Comparison of ENCODE assay signal across 15 cellular contexts in genomic region chr16:5062790-5063765, GRCh38. TPM values are rescaled to one million over a fixed set of nuclear protein-coding genes. Genes with fewer than 3 reads are reported as not detected.
DNase-seq lines count a peak whose midpoint lies in the region; ATAC-seq and TF ChIP-seq lines count a peak whose summit lies in the region.
"Had no signal": no experiment of that assay in that cellular context is flagged by ENCODE, and none has a peak within 500 bp of the region (broad histone marks: within the 10 kb centered on the region; RNA-seq: fewer than 3 reads in every experiment).

No MANE protein-coding gene starts in this region.

- H3K9me2 ChIP-seq in hepatocyte (replicated peaks; ENCODE audit: insufficient read depth), result no peaks in the 10 kb centered on the region

- TF ChIP-seq CTCF in IMR-90 (conservative IDR thresholded peaks at IDR 0.05; ENCODE audit: low read depth, low read length) (no peak), epithelial cell of esophagus (IDR thresholded peaks at IDR 0.05; ENCODE audit: insufficient read depth, low read depth, low read length, missing control alignments) (peak; percentile 10), hepatocyte (IDR thresholded peaks at IDR 0.05; ENCODE audit: poor library complexity) (no peak), omental fat pad (IDR thresholded peaks at IDR 0.05) (no peak), mammary epithelial cell (conservative IDR thresholded peaks at IDR 0.05 in 1 of 2, IDR thresholded peaks at IDR 0.05 in 1 of 2; ENCODE audit: extremely low read depth in 1 of 2, insufficient read depth in 1 of 2, low read depth in 1 of 2, low read length in 2 of 2) (no peak)

- H3K27ac ChIP-seq in IMR-90 (ENCODE audit: insufficient read depth, low read length) (no peak overlapping the region), hepatocyte (no peak overlapping the region), mammary epithelial cell (ENCODE audit: insufficient read depth, low read depth, low read length) (no peak overlapping the region)
- H3K27ac ChIP-seq: C4-2B, RWPE1 had no signal

- ATAC-seq in IMR-90 (ENCODE audit: low read depth), result no peak
- ATAC-seq in omental fat pad (ENCODE audit: low FRiP score), result no peak

- H4K5ac ChIP-seq in IMR-90 (ENCODE audit: low read depth, low read length), result no peak overlapping the region

- H2BK20ac ChIP-seq in IMR-90 (ENCODE audit: low read depth, low read length), result no peak overlapping the region

- H4K20me1 ChIP-seq in IMR-90 (ENCODE audit: insufficient read depth, low read length) (no peaks in the 10 kb centered on the region), hepatocyte (ENCODE audit: insufficient read depth, poor library complexity, severe bottlenecking) (no peaks in the 10 kb centered on the region), mammary epithelial cell (ENCODE audit: insufficient read depth, low read length) (no peaks in the 10 kb centered on the region)

- intact Hi-C loops in IMR-90 (cut with micrococcal nuclease) (no loop called here), mammary epithelial cell (cut with micrococcal nuclease) (no loop called here)

- CTCF ChIA-PET in IMR-90 (lab: Yijun Ruan, JAX) (no interaction called here), mammary epithelial cell (lab: Charles Lee; ENCODE audit: low non-redundant PET) (no interaction called here)

- H3K36me3 ChIP-seq in IMR-90 (ENCODE audit: control insufficient read depth, insufficient read depth, low read length), result no peaks in the 10 kb centered on the region
- no peaks in the 10 kb centered on the region for H3K36me3 ChIP-seq in hepatocyte (replicated peaks; ENCODE audit: insufficient read depth, low read depth)
- no peaks in the 10 kb centered on the region for H3K36me3 ChIP-seq in mammary epithelial cell (ENCODE audit: insufficient read depth, low read length)

- no peak overlapping the region for H2BK120ac ChIP-seq in IMR-90 (ENCODE audit: low read depth, low read length)

- no peak overlapping the region for H3K4me3 ChIP-seq in IMR-90 (ENCODE audit: insufficient read depth, low read depth, low read length)
- H3K4me3 ChIP-seq in epithelial cell of esophagus (ENCODE audit: low read length), result no peak overlapping the region
- H3K4me3 ChIP-seq in hepatocyte, result no peak overlapping the region
- no peak overlapping the region for H3K4me3 ChIP-seq in mammary epithelial cell (replicated peaks in 1 of 3; ENCODE audit: insufficient read depth in 1 of 3, low read depth in 2 of 3, low read length in 3 of 3)
- H3K4me3 ChIP-seq: lung had no signal

- in situ Hi-C loops in IMR-90 (cut with MboI; ENCODE audit: low sequenced_read_pairs), result no loop called here
- in situ Hi-C loops in mammary epithelial cell (cut with MboI; ENCODE audit: low sequenced_read_pairs in 2 of 2), result no loop called here

- H3K4me2 ChIP-seq in IMR-90 (ENCODE audit: low read depth, low read length), result no peak overlapping the region
- H3K4me2 ChIP-seq in hepatocyte, result no peak overlapping the region
- no peak overlapping the region for H3K4me2 ChIP-seq in mammary epithelial cell (ENCODE audit: insufficient read depth, low read depth, low read length)

- no TSS peak for BruUV-seq in IMR-90 (replicated peaks; lab: Mats Ljungman, UMichigan)
- no TSS peak for BruUV-seq in mammary epithelial cell (replicated peaks; lab: Mats Ljungman, UMichigan)

- dilution Hi-C loops in IMR-90 (cut with HindIII; ENCODE audit: low sequenced_read_pairs, unreplicated experiment) (no loop called here), mammary epithelial cell (cut with HindIII; ENCODE audit: low sequenced_read_pairs) (no loop called here)

- no peak overlapping the region for H2AK9ac ChIP-seq in IMR-90 (replicated peaks; ENCODE audit: low read depth, low read length, poor library complexity)

- H3K79me1 ChIP-seq in IMR-90 (ENCODE audit: low read depth in 1 of 2, low read length in 2 of 2), result no peaks in the 10 kb centered on the region

- no peak for TF ChIP-seq RAD21 in IMR-90 (IDR thresholded peaks at IDR 0.05; ENCODE audit: low read length)

- TF ChIP-seq POLR2A in IMR-90 (IDR thresholded peaks at IDR 0.05; ENCODE audit: low read depth, low read length), result no peak

- H2BK5ac ChIP-seq in IMR-90 (ENCODE audit: low read depth, low read length, poor library complexity, severe bottlenecking), result no peak overlapping the region

- H3K9ac ChIP-seq in IMR-90 (ENCODE audit: low read depth, low read length), result no peak overlapping the region
- H3K9ac ChIP-seq in mammary epithelial cell (ENCODE audit: insufficient read depth, low read length), result no peak overlapping the region

- DNase-seq in DMS153 (lab: John Stamatoyannopoulos, UW) (peak; percentile 5), IMR-90 (no peak), epithelial cell of esophagus (ENCODE audit: low read depth) (no peak), hepatocyte (ENCODE audit: low spot score) (no peak), omental fat pad (ENCODE audit: low spot score) (no peak), mammary epithelial cell (no peak)
- DNase-seq: activated CD4-positive, alpha-beta T cell treated with anti-CD3 and anti-CD28 coated beads, Interleukin-2, amount 10 ng/mL, durations not matched to agents 7 days and 5 days; activated effector memory CD4-positive, alpha-beta T cell treated with Interleukin-2 at 50 U/mL for 16 hours; NCI-H1092 treated with DMSO at 0.1 percent for 48 hours; NCI-H226 had no signal

- 50% methylated on average over 5 of the region's 19 CpGs; no CpG with 5 or more reads in 1 of the 2 experiments for WGBS in IMR-90 (ENCODE audit: extremely low coverage in 2 of 2, insufficient read length in 1 of 2), 2 experiments
- WGBS in hepatocyte (ENCODE audit: low lambda C conversion rate, missing lambda C conversion rate), result 74% methylated on average over 19 of the region's 19 CpGs
- WGBS in mammary epithelial cell (ENCODE audit: low coverage, missing lambda C conversion rate), result 62% methylated on average over 14 of the region's 19 CpGs

- H2BK15ac ChIP-seq in IMR-90 (ENCODE audit: low read depth, low read length), result no peak overlapping the region

- H3K79me2 ChIP-seq in hepatocyte, result no peaks in the 10 kb centered on the region
- H3K79me2 ChIP-seq in mammary epithelial cell (ENCODE audit: insufficient read depth, low read length), result no peaks in the 10 kb centered on the region

- H2AFZ ChIP-seq in IMR-90 (replicated peaks; ENCODE audit: low read length, poor library complexity) (peak overlapping the region; percentile 17), hepatocyte (no peak overlapping the region), mammary epithelial cell (ENCODE audit: low read depth, low read length) (no peak overlapping the region)

- no peak overlapping the region for H3K18ac ChIP-seq in IMR-90 (ENCODE audit: low read depth, low read length)

- no peak overlapping the region for H3K23ac ChIP-seq in IMR-90 (ENCODE audit: low read depth, low read length)

- H4K8ac ChIP-seq in IMR-90 (ENCODE audit: low read depth in 2 of 2, low read length in 2 of 2), result no peak overlapping the region

- H3K56ac ChIP-seq in IMR-90 (ENCODE audit: extremely low read depth, insufficient read depth, low read length), result no peak overlapping the region

- H3K4ac ChIP-seq in IMR-90 (ENCODE audit: low read depth, low read length), result no peak overlapping the region

- H4K91ac ChIP-seq in IMR-90 (ENCODE audit: insufficient read depth, low read depth, low read length), result no peak overlapping the region

- peaks cover 3% of the 10 kb centered on the region; the same call in 1 of the 2 replicates for H3K9me1 ChIP-seq in IMR-90 (ENCODE audit: insufficient read depth, low read length)

- H3K4me1 ChIP-seq in IMR-90 (ENCODE audit: control insufficient read depth, insufficient read depth, low read length) (peaks cover 6% of the 10 kb centered on the region; the same call in 1 of the 2 replicates), hepatocyte (ENCODE audit: insufficient read depth) (peaks cover 4% of the 10 kb centered on the region), mammary epithelial cell (ENCODE audit: insufficient read depth, low read length) (no peaks in the 10 kb centered on the region)

- H3K9me3 ChIP-seq in IMR-90 (ENCODE audit: control insufficient read depth, insufficient read depth, low read length), result no peaks in the 10 kb centered on the region
- no peaks in the 10 kb centered on the region for H3K9me3 ChIP-seq in hepatocyte (ENCODE audit: low read depth)
- no peaks in the 10 kb centered on the region for H3K9me3 ChIP-seq in mammary epithelial cell (replicated peaks; ENCODE audit: insufficient read depth, low read length)

- peaks cover 21% of the 10 kb centered on the region for H3K27me3 ChIP-seq in IMR-90 (ENCODE audit: control insufficient read depth, insufficient read depth, low read length)
- H3K27me3 ChIP-seq in hepatocyte, result no peaks in the 10 kb centered on the region
- no peaks in the 10 kb centered on the region for H3K27me3 ChIP-seq in mammary epithelial cell (ENCODE audit: insufficient read depth, low read length)

- no peak overlapping the region for H2AK5ac ChIP-seq in IMR-90 (ENCODE audit: low read depth, low read length)

- no peak overlapping the region for H3K14ac ChIP-seq in IMR-90 (replicated peaks; ENCODE audit: low read depth, low read length)

- POLR2A ChIA-PET in IMR-90 (lab: Charles Lee; ENCODE audit: unreplicated experiment), result no interaction called here

RNA-seq across cellular contexts. Expression of gene C16orf89, which starts 2.7 kb away (rescaled TPM):
- 0.18 TPM in 1 of 2 replicates, not detected in the other for total RNA-seq in IMR-90 (2012; rRNA removed)
- 0.17 and 0.30 TPM in 2 replicates for polyA plus RNA-seq in IMR-90 (2012; rRNA removed)
- polyA plus RNA-seq in IMR-90 (2012; cell fraction: cytosol; rRNA removed), result 0.30 and 0.36 TPM in 2 replicates
- 0.10 and 0.28 TPM in 2 replicates for polyA plus RNA-seq in IMR-90 (2012; cell fraction: nucleus; rRNA removed; ENCODE audit: low replicate concordance)
- 1.1 and 4.5 TPM in 2 replicates for total RNA-seq in hepatocyte
- polyA plus RNA-seq in hepatocyte, result 2.0 and 3.8 TPM in 2 replicates
- 10 to 100 TPM in 1 of 4 donors, 1 to 10 TPM in 3; 3.8 to 16.6 (median 7.1) TPM for total RNA-seq in omental fat pad
- total RNA-seq in mammary epithelial cell, result not detected
- not detected for polyA plus RNA-seq in mammary epithelial cell
- polyA minus RNA-seq in mammary epithelial cell, result not detected
- total RNA-seq: activated CD4-positive, alpha-beta T cell treated with anti-CD3 and anti-CD28 coated beads, Interleukin-2, amount 10 ng/mL, durations not matched to agents 7 days and 5 days; astrocyte; dermis microvascular lymphatic vessel endothelial cell had no signal

RNA-seq across cellular contexts. Expression of gene ALG1, which starts 8.6 kb away (rescaled TPM):
- total RNA-seq in IMR-90 (2012; rRNA removed) (34.7 and 41.0 TPM in 2 replicates), hepatocyte (37.9 and 63.6 TPM in 2 replicates), omental fat pad (10 to 100 TPM; 16.9 to 19.5 (median 18.0) TPM), mammary epithelial cell (10 to 100 TPM; 24.3 to 29.5 TPM)
- polyA plus RNA-seq in IMR-90 (2012; rRNA removed) (30.4 and 30.9 TPM in 2 replicates), hepatocyte (45.5 and 51.9 TPM in 2 replicates), mammary epithelial cell (29.5 TPM)
- 40.0 and 51.7 TPM in 2 replicates for polyA plus RNA-seq in IMR-90 (2012; cell fraction: cytosol; rRNA removed)
- polyA plus RNA-seq in IMR-90 (2012; cell fraction: nucleus; rRNA removed; ENCODE audit: low replicate concordance), result 17.7 and 27.7 TPM in 2 replicates
- polyA minus RNA-seq in mammary epithelial cell, result 70.1 TPM

RNA-seq across cellular contexts. Expression of gene NAGPA, which starts 29.3 kb away (rescaled TPM):
- total RNA-seq in IMR-90 (2012; rRNA removed), result 5.3 and 6.5 TPM in 2 replicates
- 12.2 and 15.0 TPM in 2 replicates for polyA plus RNA-seq in IMR-90 (2012; rRNA removed)
- polyA plus RNA-seq in IMR-90 (2012; cell fraction: cytosol; rRNA removed), result 15.3 and 22.7 TPM in 2 replicates
- polyA plus RNA-seq in IMR-90 (2012; cell fraction: nucleus; rRNA removed; ENCODE audit: low replicate concordance), result 29.9 and 61.0 TPM in 2 replicates
- 30.5 and 32.2 TPM in 2 replicates for total RNA-seq in hepatocyte
- 33.7 and 35.7 TPM in 2 replicates for polyA plus RNA-seq in hepatocyte
- total RNA-seq in omental fat pad, result 10 to 100 TPM; 14.9 to 29.7 (median 21.9) TPM
- 10 to 100 TPM; 10.3 to 16.8 TPM for total RNA-seq in mammary epithelial cell
- polyA plus RNA-seq in mammary epithelial cell, result 7.6 TPM
- 2.0 TPM for polyA minus RNA-seq in mammary epithelial cell

RNA-seq across cellular contexts. Expression of gene EEF2KMT, which starts 34.5 kb away (rescaled TPM):
- total RNA-seq in IMR-90 (2012; rRNA removed) (16.4 and 19.0 TPM in 2 replicates), hepatocyte (5.8 and 16.5 TPM in 2 replicates), omental fat pad (10 to 100 TPM in 2 of 4 donors, 1 to 10 TPM in 2; 6.3 to 12.2 (median 8.6) TPM), mammary epithelial cell (10 to 100 TPM; 11.7 to 19.2 TPM)
- polyA plus RNA-seq in IMR-90 (2012; rRNA removed) (14.1 and 15.1 TPM in 2 replicates), hepatocyte (16.1 and 16.7 TPM in 2 replicates), mammary epithelial cell (16.5 TPM)
- polyA plus RNA-seq in IMR-90 (2012; cell fraction: cytosol; rRNA removed), result 7.3 and 11.1 TPM in 2 replicates
- polyA plus RNA-seq in IMR-90 (2012; cell fraction: nucleus; rRNA removed; ENCODE audit: low replicate concordance), result 7.6 and 19.3 TPM in 2 replicates
- polyA minus RNA-seq in mammary epithelial cell, result 11.7 TPM
